Comparison of ENCODE assay signal across 25 cellular contexts in genomic region chr3:133915685-133916639, GRCh38. TPM values are rescaled to one million over a fixed set of nuclear protein-coding genes. Genes with fewer than 3 reads are reported as not detected.
DNase-seq lines count a peak whose midpoint lies in the region; FAIRE-seq and TF ChIP-seq lines count a peak whose summit lies in the region.
"Had no signal": no experiment of that assay in that cellular context is flagged by ENCODE, and none has a peak within 500 bp of the region (broad histone marks: within the 10 kb centered on the region; RNA-seq: fewer than 3 reads in every experiment).

No MANE protein-coding gene starts in this region.

- DNase-seq in D341Med (ENCODE audit: low spot score) (peak; percentile 58), LoVo (ENCODE audit: low spot score) (peak; percentile 9), bronchial epithelial cell (ENCODE audit: low read depth) (peak; percentile 56), iPS-NIHi11 (ENCODE audit: low spot score) (peak; percentile 38), D721Med (ENCODE audit: insufficient read length, low spot score) (no peak), tibial artery (no peak), NCI-H2029 treated with DMSO at 0.1 percent for 48 hours (lab: John Stamatoyannopoulos, UW) (no peak)
- no peak for DNase-seq in effector CD4-positive, alpha-beta T cell
- DNase-seq: activated CD4-positive, alpha-beta T cell treated with anti-CD3 and anti-CD28 coated beads for 1 hour; activated CD8-positive, alpha-beta memory T cell treated with anti-CD3 and anti-CD28 coated beads for 24 hours; activated naive CD4-positive, alpha-beta T cell treated with anti-CD3 and anti-CD28 coated beads for 36 hours; activated T-cell treated with anti-CD3 and anti-CD28 coated beads, Interleukin-2, amount 50 U/mL, for 48 hours; amniotic stem cell; gastrocnemius medialis; GOT3; MG63; NCI-H1417 treated with DMSO at 0.1 percent for 48 hours; NCI-H510A; RPMI8226; small intestine; stimulated activated CD4-positive, alpha-beta T cell treated with anti-CD3 and anti-CD28 coated beads, Interleukin-2, amount 100 ng/mL, for 24 hours; T1000 had no signal

- no peak overlapping the region for H3K27ac ChIP-seq in tibial artery
- H3K27ac ChIP-seq: C4-2B, gastrocnemius medialis, prostate gland had no signal

- peaks cover 0 to 5% (median 0%) of the 10 kb centered on the region in 3 donors for H3K9me3 ChIP-seq in tibial artery
- H3K9me3 ChIP-seq: gastrocnemius medialis, prostate gland had no signal

- H3K4me3 ChIP-seq in bronchial epithelial cell (ENCODE audit: low read depth, low read length) (no peak overlapping the region), tibial artery (no peak overlapping the region)
- H3K4me3 ChIP-seq: gastrocnemius medialis, MG63, prostate gland had no signal

- no peaks in the 10 kb centered on the region for H3K4me1 ChIP-seq in tibial artery
- H3K4me1 ChIP-seq: gastrocnemius medialis, prostate gland had no signal

- no peak for FAIRE-seq in bronchial epithelial cell (lab: Jason Lieb, UNC)
- FAIRE-seq in D721Med (lab: Jason Lieb, UNC) = no peak
- FAIRE-seq: HepG2, small intestine had no signal

- H3K27me3 ChIP-seq in bronchial epithelial cell (ENCODE audit: control insufficient read depth, insufficient read depth, low read length) = peaks cover 3% of the 10 kb centered on the region
- H3K27me3 ChIP-seq in tibial artery = peaks cover 0 to 17% of the 10 kb centered on the region in 2 donors
- H3K27me3 ChIP-seq: gastrocnemius medialis had no signal

- intact Hi-C loops in tibial artery (cut with DNase I; ENCODE audit: low total_unique reads) = no loop called here

- H3K36me3 ChIP-seq in bronchial epithelial cell (ENCODE audit: control insufficient read depth, insufficient read depth, low read length) (no peaks in the 10 kb centered on the region), tibial artery (no peaks in the 10 kb centered on the region)
- H3K36me3 ChIP-seq: gastrocnemius medialis, MG63, prostate gland had no signal

- no peak for TF ChIP-seq CTCF in bronchial epithelial cell (IDR thresholded peaks at IDR 0.05; ENCODE audit: insufficient read depth, low read length, severe bottlenecking)
- no peak for TF ChIP-seq CTCF in D721Med (IDR thresholded peaks at IDR 0.05; ENCODE audit: insufficient read depth, missing control alignments)
- TF ChIP-seq CTCF in tibial artery (IDR thresholded peaks at IDR 0.05) = no peak

RNA-seq across cellular contexts. Expression of gene RAB6B, which starts 20.3 kb away (rescaled TPM):
- under 0.01 and 0.13 TPM in 2 replicates for total RNA-seq in bronchial epithelial cell
- total RNA-seq: activated naive CD4-positive, alpha-beta T cell treated with anti-CD3 and anti-CD28 coated beads for 36 hours; HepG2 had no signal

Comparison
In these comparisons a context has a peak if more than half of its experiments do, and no peak if none do; other contexts are left out.
1. DNase-seq: peak in D341Med (single experiment), LoVo (single experiment), bronchial epithelial cell (single experiment) and iPS-NIHi11 (single experiment); none in effector CD4-positive, alpha-beta T cell (single experiment), D721Med (single experiment), tibial artery (0 of 2) and NCI-H2029 treated with DMSO at 0.1 percent for 48 hours (single experiment).